1 cellular context compared by ENCODE assay signal in the genomic region with DNA sequence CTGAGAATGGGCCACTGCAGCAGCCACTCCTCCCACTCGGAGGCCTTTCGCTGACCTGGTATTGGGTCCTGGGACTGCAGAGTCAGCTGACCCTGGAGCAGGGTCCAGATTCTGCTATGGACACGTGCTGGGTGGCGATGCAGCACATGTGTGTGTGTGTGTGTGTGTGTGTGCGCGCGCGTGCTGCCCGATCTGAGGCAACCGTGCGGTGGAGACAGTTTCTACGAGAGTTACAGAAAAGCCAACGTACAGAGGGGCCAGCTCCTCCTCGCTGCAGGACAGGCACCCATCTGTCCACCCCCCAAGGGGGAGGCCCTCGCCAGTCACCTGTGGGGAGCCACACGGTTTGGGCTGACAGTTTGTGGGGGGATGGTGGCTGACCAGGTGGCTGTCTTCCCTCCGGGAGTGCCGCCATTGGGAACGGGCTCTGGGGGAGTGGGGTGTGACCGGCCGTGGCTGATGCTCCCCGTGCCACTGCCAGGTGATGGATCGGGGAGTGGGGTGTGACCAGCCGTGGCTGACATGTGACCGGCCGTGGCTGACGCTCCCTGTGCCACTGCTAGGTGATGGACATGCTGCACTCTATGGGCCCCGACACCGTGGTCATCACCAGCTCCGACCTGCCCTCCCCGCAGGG.
TF ChIP-seq lines count a peak whose summit lies in the region.

No MANE protein-coding gene starts in this region.

TF ChIP-seq in IMR-90, 13 proteins besides CTCF, POLR2A, EP300 and RAD21:
- TF ChIP-seq FOS (IDR thresholded peaks at IDR 0.05; ENCODE audit: low read depth, low read length) (no peak), MXI1 (IDR thresholded peaks at IDR 0.05; ENCODE audit: borderline replicate concordance, low read depth, low read length) (no peak), CHD1 (IDR thresholded peaks at IDR 0.05; ENCODE audit: low read depth, low read length) (no peak), USF2 (IDR thresholded peaks at IDR 0.05; ENCODE audit: low read depth, low read length) (no peak), BHLHE40 (IDR thresholded peaks at IDR 0.05; ENCODE audit: low read depth, low read length) (no peak)
- TF ChIP-seq, protein P1, sequence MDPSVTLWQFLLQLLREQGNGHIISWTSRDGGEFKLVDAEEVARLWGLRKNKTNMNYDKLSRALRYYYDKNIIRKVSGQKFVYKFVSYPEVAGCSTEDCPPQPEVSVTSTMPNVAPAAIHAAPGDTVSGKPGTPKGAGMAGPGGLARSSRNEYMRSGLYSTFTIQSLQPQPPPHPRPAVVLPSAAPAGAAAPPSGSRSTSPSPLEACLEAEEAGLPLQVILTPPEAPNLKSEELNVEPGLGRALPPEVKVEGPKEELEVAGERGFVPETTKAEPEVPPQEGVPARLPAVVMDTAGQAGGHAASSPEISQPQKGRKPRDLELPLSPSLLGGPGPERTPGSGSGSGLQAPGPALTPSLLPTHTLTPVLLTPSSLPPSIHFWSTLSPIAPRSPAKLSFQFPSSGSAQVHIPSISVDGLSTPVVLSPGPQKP (IDR thresholded peaks at IDR 0.05; ENCODE audit: borderline replicate concordance, low read depth, low read length): no peak
